ENCODE assay signal across 27 cellular contexts in genomic region chr11:35248558-35249323, GRCh38.
DNase-seq lines count a peak whose midpoint lies in the region; ATAC-seq, FAIRE-seq and TF ChIP-seq lines count a peak whose summit lies in the region.
"Had no signal": no experiment of that assay in that cellular context is flagged by ENCODE, and none has a peak within 500 bp of the region (broad histone marks: within the 10 kb centered on the region; RNA-seq: fewer than 3 reads in every experiment).

No MANE protein-coding gene starts in this region.

- H3K27ac ChIP-seq in CD4-positive, alpha-beta memory T cell (ENCODE audit: low read depth, low read length): peak overlapping the region; percentile 47
- no peak overlapping the region for H3K27ac ChIP-seq in body of pancreas
- H3K27ac ChIP-seq: C4-2B, epithelial cell of prostate, KMS-11, SJSA1, suprapubic skin had no signal

- TF ChIP-seq CTCF in body of pancreas (IDR thresholded peaks at IDR 0.05) (no peak), GM10248 (IDR thresholded peaks at IDR 0.05; ENCODE audit: control extremely low read depth, extremely low read depth, low read depth, missing control alignments) (no peak)

- WGBS in body of pancreas, 2 donors: 40 to 50% methylated on average over 4 of the region's 4 CpGs

- peaks cover 0 to 16% (median 10%) of the 10 kb centered on the region in 8 donors for H3K9me3 Mint-ChIP-seq in CD4-positive, alpha-beta memory T cell
- peaks cover 0 to 28% (median 11%) of the 10 kb centered on the region in 9 donors for H3K9me3 Mint-ChIP-seq in naive thymus-derived CD8-positive, alpha-beta T cell
- H3K9me3 Mint-ChIP-seq: stimulated activated memory B cell treated with anti-CD40 and anti-IgM and Interleukin-4, amounts not matched to agents 10 μg/mL and 1 μg/mL and 100 μg/mL, for 72 hours had no signal

- peaks cover 0 to 2% of the 10 kb centered on the region in 2 donors for H3K36me3 Mint-ChIP-seq in CD4-positive, alpha-beta memory T cell
- peaks cover 0 to 10% (median 2%) of the 10 kb centered on the region in 3 donors for H3K36me3 Mint-ChIP-seq in naive thymus-derived CD8-positive, alpha-beta T cell
- H3K36me3 Mint-ChIP-seq: stimulated activated memory B cell treated with anti-CD40 and anti-IgM and Interleukin-4, amounts not matched to agents 10 μg/mL and 1 μg/mL and 100 μg/mL, for 72 hours had no signal

- no peaks in the 10 kb centered on the region for H3K36me3 ChIP-seq in CD4-positive, alpha-beta memory T cell (ENCODE audit: insufficient read depth, low read length)
- H3K36me3 ChIP-seq in body of pancreas (replicated peaks in 1 of 2; ENCODE audit: insufficient read depth in 1 of 2, low read depth in 2 of 2): no peaks in the 10 kb centered on the region
- H3K36me3 ChIP-seq: SJSA1, spleen, suprapubic skin, vagina had no signal

- no peaks in the 10 kb centered on the region for H3K27me3 ChIP-seq in CD4-positive, alpha-beta memory T cell (ENCODE audit: insufficient read depth, low read length)
- no peaks in the 10 kb centered on the region for H3K27me3 ChIP-seq in body of pancreas
- H3K27me3 ChIP-seq: SJSA1, spleen, suprapubic skin, vagina had no signal

- H3K4me3 Mint-ChIP-seq in CD4-positive, alpha-beta memory T cell: peak overlapping the region in 3 of 8 donors; percentile 8 to 38 (median 20)
- no peak overlapping the region for H3K4me3 Mint-ChIP-seq in naive thymus-derived CD8-positive, alpha-beta T cell
- H3K4me3 Mint-ChIP-seq: activated CD4-positive, alpha-beta T cell treated with anti-CD3 and anti-CD28 coated beads for 36 hours; activated naive CD4-positive, alpha-beta T cell treated with anti-CD3 and anti-CD28 coated beads, Interleukin-2, amount 10 ng/mL, durations not matched to agents 7 days and 5 days; stimulated activated memory B cell treated with anti-CD40 and anti-IgM and Interleukin-4, amounts not matched to agents 10 μg/mL and 1 μg/mL and 100 μg/mL, for 72 hours had no signal

- peak; percentile 65 for FAIRE-seq in GM12892 (lab: Jason Lieb, UNC)
- FAIRE-seq: RCC 7860 had no signal

- DNase-seq in CD4-positive, alpha-beta memory T cell: no peak
- DNase-seq in GM12892 (ENCODE audit: insufficient read length) (no peak), body of pancreas (no peak), OCI-M2 (lab: John Stamatoyannopoulos, UW; ENCODE audit: unreplicated experiment) (no peak), H4 (ENCODE audit: low spot score) (no peak), GM10248 (ENCODE audit: extremely low spot score) (no peak)
- no peak for DNase-seq in naive thymus-derived CD8-positive, alpha-beta T cell
- DNase-seq: activated CD4-positive, alpha-beta T cell treated with anti-CD3 and anti-CD28 coated beads for 36 hours; activated T-cell treated with anti-CD3 and anti-CD28 coated beads, Interleukin-2, amount 50 U/mL, for 48 hours; GOT3; head of caudate nucleus; left cardiac atrium; MV-4-11; NCI-H2171; NCI-H524; retina; spleen; stimulated activated CD4-positive, alpha-beta T cell treated with anti-CD3 and anti-CD28 coated beads, Interleukin-2, amount 100 ng/mL, for 48 hours had no signal

- no peak overlapping the region for H3K4me3 ChIP-seq in CD4-positive, alpha-beta memory T cell (ENCODE audit: low read length in 2 of 2)
- H3K4me3 ChIP-seq in body of pancreas: no peak overlapping the region
- H3K4me3 ChIP-seq: SJSA1, spleen, suprapubic skin, vagina had no signal

- CTCF ChIA-PET in CD4-positive, alpha-beta memory T cell (lab: Charles Lee; ENCODE audit: partially characterized antibody): interaction anchor here (1.1 kb wide), 2 partner anchors 8 to 57 kb away, joined by 3 read pairs; no protein-coding TSS in a partner anchor
- CTCF ChIA-PET in GM10248 (lab: Yijun Ruan, JAX): interaction anchor here (0.9 to 1.5 kb wide), 2 partner anchors 8 to 10 kb away, joined by 4 to 6 read pairs; no protein-coding TSS in a partner anchor

- H3K4me1 ChIP-seq in CD4-positive, alpha-beta memory T cell (ENCODE audit: insufficient read depth, low read length): peaks cover 53% of the 10 kb centered on the region
- H3K4me1 ChIP-seq in body of pancreas: peaks cover 17% of the 10 kb centered on the region
- H3K4me1 ChIP-seq: SJSA1 had no signal

- no peaks in the 10 kb centered on the region for H3K9me3 ChIP-seq in CD4-positive, alpha-beta memory T cell (ENCODE audit: control insufficient read depth in 1 of 2, low read length in 2 of 2)
- H3K9me3 ChIP-seq in body of pancreas: no peaks in the 10 kb centered on the region
- H3K9me3 ChIP-seq: SJSA1, spleen, suprapubic skin, vagina had no signal

- H3K27ac Mint-ChIP-seq in CD4-positive, alpha-beta memory T cell: peak overlapping the region; percentile 61 to 99 (median 98)
- H3K27ac Mint-ChIP-seq in naive thymus-derived CD8-positive, alpha-beta T cell: peak overlapping the region; percentile 53 to 100 (median 98)
- H3K27ac Mint-ChIP-seq: activated CD4-positive, alpha-beta T cell treated with anti-CD3 and anti-CD28 coated beads for 36 hours; stimulated activated memory B cell treated with anti-CD40 and anti-IgM and Interleukin-4, amounts not matched to agents 10 μg/mL and 1 μg/mL and 100 μg/mL, for 72 hours had no signal

- POLR2A ChIA-PET in CD4-positive, alpha-beta memory T cell (lab: Charles Lee; ENCODE audit: partially characterized antibody): interaction anchor here (0.8 kb wide), 1 partner anchor 9 kb away, joined by 3 read pairs; no protein-coding TSS in a partner anchor
- POLR2A ChIA-PET in naive thymus-derived CD8-positive, alpha-beta T cell (lab: Charles Lee): interaction anchor here (0.8 kb wide), 1 partner anchor 13 kb away, joined by 4 read pairs; no protein-coding TSS in a partner anchor
- POLR2A ChIA-PET in GM10248 (lab: Yijun Ruan, JAX): no interaction called here

- no peaks in the 10 kb centered on the region for H3K27me3 Mint-ChIP-seq in CD4-positive, alpha-beta memory T cell
- H3K27me3 Mint-ChIP-seq in naive thymus-derived CD8-positive, alpha-beta T cell: no peaks in the 10 kb centered on the region
- H3K27me3 Mint-ChIP-seq: activated CD4-positive, alpha-beta T cell treated with anti-CD3 and anti-CD28 coated beads for 36 hours; activated naive CD4-positive, alpha-beta T cell treated with anti-CD3 and anti-CD28 coated beads, Interleukin-2, amount 10 ng/mL, durations not matched to agents 7 days and 5 days; stimulated activated memory B cell treated with anti-CD40 and anti-IgM and Interleukin-4, amounts not matched to agents 10 μg/mL and 1 μg/mL and 100 μg/mL, for 72 hours had no signal

- ATAC-seq in body of pancreas: peak; percentile 69
- ATAC-seq in naive thymus-derived CD8-positive, alpha-beta T cell: no peak
- ATAC-seq: activated CD4-positive, alpha-beta T cell treated with anti-CD3 and anti-CD28 coated beads for 36 hours; stimulated activated memory B cell treated with anti-CD40 and anti-IgM and Interleukin-4, amounts not matched to agents 10 μg/mL and 1 μg/mL and 100 μg/mL, for 72 hours had no signal

- intact Hi-C loops in CD4-positive, alpha-beta memory T cell (cut with micrococcal nuclease): no loop called here
- intact Hi-C loops in body of pancreas (cut with DNase I): no loop called here

- H3K4me1 Mint-ChIP-seq in CD4-positive, alpha-beta memory T cell: peaks cover 33 to 58% (median 44%) of the 10 kb centered on the region in 4 donors
- H3K4me1 Mint-ChIP-seq in naive thymus-derived CD8-positive, alpha-beta T cell: peaks cover 19 to 75% (median 63%) of the 10 kb centered on the region in 4 donors
- H3K4me1 Mint-ChIP-seq: stimulated activated memory B cell treated with anti-CD40 and anti-IgM and Interleukin-4, amounts not matched to agents 10 μg/mL and 1 μg/mL and 100 μg/mL, for 72 hours had no signal

- no peak for TF ChIP-seq POLR2A in GM12892 (IDR thresholded peaks at IDR 0.05; ENCODE audit: low read depth, low read length)
- TF ChIP-seq POLR2A in body of pancreas (IDR thresholded peaks at IDR 0.05): no peak
